Comparison of ENCODE assay signal across 1 cellular context in genomic region chr16:31487076-31487719, GRCh38.
TF ChIP-seq lines count a peak whose summit lies in the region.

No MANE protein-coding gene starts in this region.

TF ChIP-seq in GM23338, 12 proteins besides CTCF, POLR2A, EP300 and RAD21 (continued from another document):
- TF ChIP-seq REST (IDR thresholded peaks at IDR 0.05; ENCODE audit: unreplicated experiment) = no peak
